Comparison of ENCODE assay signal across 1 cellular context in genomic region chr7:73353243-73353642, GRCh38.
TF ChIP-seq lines count a peak whose summit lies in the region.

No MANE protein-coding gene starts in this region.

TF ChIP-seq in K562, 482 proteins besides CTCF, POLR2A, EP300 and RAD21:
- TF ChIP-seq CBX8 (IDR thresholded peaks at IDR 0.05; ENCODE audit: borderline replicate concordance, extremely low read depth, low read depth, low read length, poor library complexity, severe bottlenecking) (no peak), ATF3 (IDR thresholded peaks at IDR 0.05) (peak; percentile 38; the same call in 1 of the 2 replicates), ATF3 (CRISPR knock-in tag; conservative IDR thresholded peaks at IDR 0.05) (no peak), NFE2L1 (tag; IDR thresholded peaks at IDR 0.05; ENCODE audit: borderline replicate concordance, low read depth) (no peak), MAFF (IDR thresholded peaks at IDR 0.05; ENCODE audit: low read length) (no peak)
- TF ChIP-seq, protein P1, sequence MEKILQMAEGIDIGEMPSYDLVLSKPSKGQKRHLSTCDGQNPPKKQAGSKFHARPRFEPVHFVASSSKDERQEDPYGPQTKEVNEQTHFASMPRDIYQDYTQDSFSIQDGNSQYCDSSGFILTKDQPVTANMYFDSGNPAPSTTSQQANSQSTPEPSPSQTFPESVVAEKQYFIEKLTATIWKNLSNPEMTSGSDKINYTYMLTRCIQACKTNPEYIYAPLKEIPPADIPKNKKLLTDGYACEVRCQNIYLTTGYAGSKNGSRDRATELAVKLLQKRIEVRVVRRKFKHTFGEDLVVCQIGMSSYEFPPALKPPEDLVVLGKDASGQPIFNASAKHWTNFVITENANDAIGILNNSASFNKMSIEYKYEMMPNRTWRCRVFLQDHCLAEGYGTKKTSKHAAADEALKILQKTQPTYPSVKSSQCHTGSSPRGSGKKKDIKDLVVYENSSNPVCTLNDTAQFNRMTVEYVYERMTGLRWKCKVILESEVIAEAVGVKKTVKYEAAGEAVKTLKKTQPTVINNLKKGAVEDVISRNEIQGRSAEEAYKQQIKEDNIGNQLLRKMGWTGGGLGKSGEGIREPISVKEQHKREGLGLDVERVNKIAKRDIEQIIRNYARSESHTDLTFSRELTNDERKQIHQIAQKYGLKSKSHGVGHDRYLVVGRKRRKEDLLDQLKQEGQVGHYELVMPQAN (IDR thresholded peaks at IDR 0.05; ENCODE audit: borderline replicate concordance), result no peak
